In the genomic region with DNA sequence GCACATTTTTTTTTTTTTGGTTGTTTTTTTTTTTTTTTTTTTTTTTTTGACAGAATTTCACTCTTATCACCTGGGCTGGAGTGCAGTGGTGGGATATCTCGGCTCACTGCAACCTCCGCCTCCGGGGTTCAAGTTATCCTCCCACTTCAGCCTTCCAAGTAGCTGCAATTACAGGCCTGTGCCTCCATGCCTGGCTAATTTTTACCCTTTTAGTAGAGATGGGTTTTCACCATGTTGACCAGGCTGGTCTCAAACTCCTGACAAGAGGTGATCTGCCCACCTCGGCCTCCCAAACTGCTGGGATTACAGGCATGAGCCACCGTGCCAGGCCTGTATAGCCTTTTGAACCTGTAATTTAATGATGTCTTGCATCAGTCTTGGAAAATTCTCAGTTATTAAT, we compare ENCODE assay signal across 6 cellular contexts. TPM values are rescaled to one million over a fixed set of nuclear protein-coding genes. Genes with fewer than 3 reads are reported as not detected.
"Had no signal": no experiment of that assay in that cellular context is flagged by ENCODE, and none has a peak within 500 bp of the region (broad histone marks: within the 10 kb centered on the region; RNA-seq: fewer than 3 reads in every experiment).

No MANE protein-coding gene starts in this region.

- H3K4me1 Mint-ChIP-seq: GM23338, H9 had no signal

- H3K27ac Mint-ChIP-seq: GM23338, H9 had no signal

- H3K4me3 ChIP-seq: GM23338 had no signal

- H3K4me3 Mint-ChIP-seq: GM23338, H9 had no signal

- FAIRE-seq: H54 had no signal

- DNase-seq: H9, HCEC 1CT, IMR-90 had no signal

- H3K4me2 ChIP-seq: GM23338 had no signal

- H3K9me3 Mint-ChIP-seq: GM23338, H9 had no signal

RNA-seq across cellular contexts. Expression of a gene that starts 25.0 kb away (rescaled TPM):
- total RNA-seq: HT-29, IMR-90 had no signal
- polyA plus RNA-seq: IMR-90 had no signal
